In genomic region chr5:139642213-139642612, GRCh38 we compare ENCODE assay signal across 15 cellular contexts. TPM values are rescaled to one million over a fixed set of nuclear protein-coding genes. Genes with fewer than 3 reads are reported as not detected.
DNase-seq lines count a peak whose midpoint lies in the region; ATAC-seq and TF ChIP-seq lines count a peak whose summit lies in the region.
"Had no signal": no experiment of that assay in that cellular context is flagged by ENCODE, and none has a peak within 500 bp of the region (broad histone marks: within the 10 kb centered on the region; RNA-seq: fewer than 3 reads in every experiment).

No MANE protein-coding gene starts in this region.

- no peak for ATAC-seq in sciatic nerve
- no peak for ATAC-seq in HG02885 (IDR thresholded peaks at IDR 0.05; ENCODE audit: poor library complexity, unreplicated experiment)
- ATAC-seq in GM21360 (IDR thresholded peaks at IDR 0.05; ENCODE audit: unreplicated experiment) = no peak
- ATAC-seq: activated CD4-positive, CD25-positive, alpha-beta regulatory T cell treated with anti-CD3 and anti-CD28 coated beads, Interleukin-2, amount 50 U/mL, for 24 hours; natural killer cell treated with Interleukin-12 subunit alpha and Interleukin-12 subunit beta and Interleukin-15 and Interleukin-18, amount 100 ng/mL, for 72 hours; Right ventricle myocardium inferior; T-helper 17 cell had no signal

- H3K27ac ChIP-seq in BLaER1 = peak overlapping the region; percentile 66; the same call in 1 of the 2 replicates
- H3K27ac ChIP-seq in hepatocyte = peak overlapping the region; percentile 97
- no peak overlapping the region for H3K27ac ChIP-seq in esophagus muscularis mucosa (replicated peaks in 1 of 4)
- H3K27ac ChIP-seq: brain microvascular endothelial cell had no signal

- peaks cover 98% of the 10 kb centered on the region for H3K4me1 ChIP-seq in BLaER1
- peaks cover 65% of the 10 kb centered on the region for H3K4me1 ChIP-seq in hepatocyte (ENCODE audit: insufficient read depth)
- peaks cover 24 to 36% (median 32%) of the 10 kb centered on the region in 4 donors for H3K4me1 ChIP-seq in esophagus muscularis mucosa

- TF ChIP-seq POLR2A in esophagus muscularis mucosa (IDR thresholded peaks at IDR 0.05; ENCODE audit: low read depth) = no peak

- no peak for TF ChIP-seq EP300 in esophagus muscularis mucosa (IDR thresholded peaks at IDR 0.05)

- H3K27me3 ChIP-seq in BLaER1 = no peaks in the 10 kb centered on the region
- H3K27me3 ChIP-seq in hepatocyte = no peaks in the 10 kb centered on the region
- no peaks in the 10 kb centered on the region for H3K27me3 ChIP-seq in esophagus muscularis mucosa
- H3K27me3 ChIP-seq: brain microvascular endothelial cell had no signal

- H3K4me1 Mint-ChIP-seq in IgD-negative memory B cell = peaks cover 35 to 57% (median 48%) of the 10 kb centered on the region in 3 donors

- H2AFZ ChIP-seq in hepatocyte = no peak overlapping the region

- H3K9me3 ChIP-seq in BLaER1 (no peaks in the 10 kb centered on the region), hepatocyte (ENCODE audit: low read depth) (no peaks in the 10 kb centered on the region), esophagus muscularis mucosa (no peaks in the 10 kb centered on the region)

- no peaks in the 10 kb centered on the region for H3K36me3 ChIP-seq in BLaER1
- no peaks in the 10 kb centered on the region for H3K36me3 ChIP-seq in hepatocyte (replicated peaks; ENCODE audit: insufficient read depth, low read depth)
- no peaks in the 10 kb centered on the region for H3K36me3 ChIP-seq in esophagus muscularis mucosa
- H3K36me3 ChIP-seq: brain microvascular endothelial cell had no signal

- no peaks in the 10 kb centered on the region for H3K36me3 Mint-ChIP-seq in IgD-negative memory B cell
- H3K36me3 Mint-ChIP-seq: activated naive CD8-positive, alpha-beta T cell; natural killer cell treated with Interleukin-12 subunit alpha and Interleukin-12 subunit beta and Interleukin-15 and Interleukin-18, amount 100 ng/mL, for 72 hours had no signal

- peaks cover 42% of the 10 kb centered on the region for H4K20me1 ChIP-seq in BLaER1
- H4K20me1 ChIP-seq in hepatocyte (ENCODE audit: insufficient read depth, poor library complexity, severe bottlenecking) = no peaks in the 10 kb centered on the region

- DNase-seq in hepatocyte (ENCODE audit: low spot score) = peak; percentile 4
- peak; percentile 51 for DNase-seq in sciatic nerve (ENCODE audit: low spot score)
- DNase-seq in MV-4-11 (lab: John Stamatoyannopoulos, UW) = no peak
- no peak for DNase-seq in esophagus muscularis mucosa (ENCODE audit: extremely low spot score)
- DNase-seq: brain microvascular endothelial cell, dermis blood vessel endothelial cell had no signal

- no peak overlapping the region for H3K4me3 ChIP-seq in BLaER1
- no peak overlapping the region for H3K4me3 ChIP-seq in hepatocyte
- H3K4me3 ChIP-seq in esophagus muscularis mucosa = no peak overlapping the region

- no peaks in the 10 kb centered on the region for H3K9me3 Mint-ChIP-seq in IgD-negative memory B cell
- H3K9me3 Mint-ChIP-seq: natural killer cell treated with Interleukin-12 subunit alpha and Interleukin-12 subunit beta and Interleukin-15 and Interleukin-18, amount 100 ng/mL, for 72 hours had no signal

- intact Hi-C loops in sciatic nerve (cut with DNase I) = no loop called here
- intact Hi-C loops in esophagus muscularis mucosa (cut with DNase I) = no loop called here

- H3K79me2 ChIP-seq in hepatocyte = no peaks in the 10 kb centered on the region

- H3K4me2 ChIP-seq in BLaER1 (peak overlapping the region; percentile 93), hepatocyte (peak overlapping the region; percentile 51)

- H3K27ac Mint-ChIP-seq in IgD-negative memory B cell = peak overlapping the region in 2 of 3 donors; percentile 71 to 87
- H3K27ac Mint-ChIP-seq: activated naive CD8-positive, alpha-beta T cell; T-helper 17 cell had no signal

- no peak for TF ChIP-seq CTCF in hepatocyte (IDR thresholded peaks at IDR 0.05; ENCODE audit: poor library complexity)
- TF ChIP-seq CTCF in esophagus muscularis mucosa (IDR thresholded peaks at IDR 0.05) = no peak

- WGBS in hepatocyte (ENCODE audit: low lambda C conversion rate, missing lambda C conversion rate) = 62% methylated on average over 4 of the region's 7 CpGs
- WGBS in esophagus muscularis mucosa = 75% methylated on average over 7 of the region's 7 CpGs

- no peaks in the 10 kb centered on the region for H3K27me3 Mint-ChIP-seq in IgD-negative memory B cell
- H3K27me3 Mint-ChIP-seq: natural killer cell treated with Interleukin-12 subunit alpha and Interleukin-12 subunit beta and Interleukin-15 and Interleukin-18, amount 100 ng/mL, for 72 hours had no signal

- peak overlapping the region in 1 of 4 donors; percentile 36 for H3K4me3 Mint-ChIP-seq in IgD-negative memory B cell
- H3K4me3 Mint-ChIP-seq: activated naive CD8-positive, alpha-beta T cell; natural killer cell treated with Interleukin-12 subunit alpha and Interleukin-12 subunit beta and Interleukin-15 and Interleukin-18, amount 100 ng/mL, for 72 hours; T-helper 17 cell had no signal

- peak overlapping the region; percentile 15; the same call in 1 of the 2 replicates for H3K9ac ChIP-seq in BLaER1

- H3K9me2 ChIP-seq in hepatocyte (replicated peaks; ENCODE audit: insufficient read depth) = no peaks in the 10 kb centered on the region

RNA-seq across cellular contexts. Expression of gene CXXC5, which starts 5.9 kb away (rescaled TPM):
- polyA plus RNA-seq in IgD-negative memory B cell (447 TPM), hepatocyte (98.7 and 106 TPM in 2 replicates)
- total RNA-seq in hepatocyte (90.9 and 110 TPM in 2 replicates), sciatic nerve (62.7 TPM), esophagus muscularis mucosa (10 to 100 TPM; 22.0 to 32.4 (median 27.8) TPM)

Comparison
In these comparisons a context has a peak if more than half of its experiments do, and no peak if none do; other contexts are left out.
1. H3K27ac ChIP-seq: peak in BLaER1 (single experiment) and hepatocyte (single experiment); none in esophagus muscularis mucosa (0 of 4).
2. DNase-seq: peak in hepatocyte (single experiment) and sciatic nerve (single experiment); none in MV-4-11 (single experiment) and esophagus muscularis mucosa (single experiment).